ENCODE assay signal across 8 cellular contexts in the genomic region with DNA sequence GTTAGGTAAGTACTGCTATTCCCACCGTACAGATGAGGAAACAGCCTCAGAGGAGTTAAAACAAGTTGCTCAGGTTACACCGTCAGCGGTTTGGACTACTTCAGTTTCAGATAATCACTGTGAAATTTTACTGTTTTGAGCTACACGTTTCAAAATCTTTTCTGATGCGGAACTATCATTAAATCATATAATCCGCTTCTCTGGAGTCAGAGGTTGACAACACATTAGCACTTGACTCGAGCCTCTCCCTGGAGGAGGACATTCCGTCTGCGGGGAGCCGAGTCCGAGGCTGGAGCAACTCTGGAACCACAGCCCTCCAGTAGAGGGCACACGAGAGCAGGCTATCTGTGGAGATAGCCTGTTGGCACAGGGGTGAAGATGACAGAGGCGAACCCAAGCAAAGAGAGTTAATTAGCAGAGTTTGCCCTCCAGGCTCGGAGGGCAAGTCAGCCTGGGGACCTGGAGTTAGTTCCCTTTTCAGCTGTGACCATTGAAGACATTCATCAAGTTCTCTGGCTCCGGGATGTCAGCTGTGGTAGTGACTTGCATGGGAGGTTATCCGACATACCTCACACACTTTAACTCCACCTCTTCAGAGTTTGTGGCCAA.
DNase-seq lines count a peak whose midpoint lies in the region; ATAC-seq and TF ChIP-seq lines count a peak whose summit lies in the region.

No MANE protein-coding gene starts in this region.

- peak; percentile 96 for TF ChIP-seq CTCF in GM10248 (IDR thresholded peaks at IDR 0.05; ENCODE audit: control extremely low read depth, extremely low read depth, low read depth, missing control alignments)
- peak; percentile 87 for TF ChIP-seq CTCF in LNCaP clone FGC (IDR thresholded peaks at IDR 0.05; ENCODE audit: control insufficient read depth, extremely low read depth, insufficient read depth)
- TF ChIP-seq CTCF in heart left ventricle (IDR thresholded peaks at IDR 0.05), result peak; percentile 81 to 95 (median 92)

- no peaks in the 10 kb centered on the region for H3K36me3 ChIP-seq in heart left ventricle

- H3K27me3 Mint-ChIP-seq in activated naive CD8-positive, alpha-beta T cell treated with anti-CD3 and anti-CD28 coated beads, Interleukin-2, amount 10 ng/mL, durations not matched to agents 7 days and 5 days, result peaks cover 6% of the 10 kb centered on the region

- no peak overlapping the region for H3K4me3 ChIP-seq in LNCaP clone FGC (ENCODE audit: low read depth, low read length)
- no peak overlapping the region for H3K4me3 ChIP-seq in heart left ventricle

- no peaks in the 10 kb centered on the region for H3K36me3 Mint-ChIP-seq in activated naive CD8-positive, alpha-beta T cell treated with anti-CD3 and anti-CD28 coated beads, Interleukin-2, amount 10 ng/mL, durations not matched to agents 7 days and 5 days

- peaks cover 27% of the 10 kb centered on the region for H3K4me1 Mint-ChIP-seq in activated naive CD8-positive, alpha-beta T cell treated with anti-CD3 and anti-CD28 coated beads, Interleukin-2, amount 10 ng/mL, durations not matched to agents 7 days and 5 days

- CTCF ChIA-PET in GM10248 (lab: Yijun Ruan, JAX), result interaction anchor here (0.7 to 5.8 kb wide), 31 partner anchors 9 to 336 kb away, joined by 3 to 45 read pairs (median 5); no protein-coding TSS in a partner anchor

- H3K9me3 Mint-ChIP-seq in activated naive CD8-positive, alpha-beta T cell treated with anti-CD3 and anti-CD28 coated beads, Interleukin-2, amount 10 ng/mL, durations not matched to agents 7 days and 5 days, result no peaks in the 10 kb centered on the region

- TF ChIP-seq POLR2A in heart left ventricle (IDR thresholded peaks at IDR 0.05), result no peak

- H3K27ac Mint-ChIP-seq in activated naive CD8-positive, alpha-beta T cell treated with anti-CD3 and anti-CD28 coated beads, Interleukin-2, amount 10 ng/mL, durations not matched to agents 7 days and 5 days, result no peak overlapping the region

- peak overlapping the region in 7 of 12 donors; percentile 13 to 67 (median 30) for H3K27ac ChIP-seq in heart left ventricle

- peak overlapping the region; percentile 41 for H3K4me3 Mint-ChIP-seq in activated naive CD8-positive, alpha-beta T cell treated with anti-CD3 and anti-CD28 coated beads, Interleukin-2, amount 10 ng/mL, durations not matched to agents 7 days and 5 days

- H3K27me3 ChIP-seq in heart left ventricle, result no peaks in the 10 kb centered on the region

- H3K9me3 ChIP-seq in heart left ventricle, result no peaks in the 10 kb centered on the region

- ATAC-seq in activated naive CD8-positive, alpha-beta T cell treated with anti-CD3 and anti-CD28 coated beads, Interleukin-2, amount 10 ng/mL, durations not matched to agents 7 days and 5 days (ENCODE audit: low read depth), result peak; percentile 76
- peak; percentile 68 to 91 (median 88) for ATAC-seq in heart left ventricle

- WGBS in heart left ventricle, 4 donors, result 24 to 34% (median 30%) methylated on average over 16 of the region's 16 CpGs

- POLR2A ChIA-PET in GM10248 (lab: Yijun Ruan, JAX), result no interaction called here
- POLR2A ChIA-PET in activated naive CD8-positive, alpha-beta T cell treated with anti-CD3 and anti-CD28 coated beads, Interleukin-2, amount 10 ng/mL, durations not matched to agents 7 days and 5 days (lab: Charles Lee), result no interaction called here

- DNase-seq in GM10248 (ENCODE audit: extremely low spot score), result peak; percentile 72
- DNase-seq in H4 (ENCODE audit: low spot score), result peak; percentile 71
- DNase-seq in LNCaP clone FGC (ENCODE audit: low read depth), result no peak
- DNase-seq in SW 1271 (lab: John Stamatoyannopoulos, UW), result peak; percentile 21 to 68
- DNase-seq in activated naive CD8-positive, alpha-beta T cell treated with anti-CD3 and anti-CD28 coated beads, Interleukin-2, amount 10 ng/mL, durations not matched to agents 7 days and 5 days, result peak; percentile 74
- DNase-seq in heart left ventricle, result peak; percentile 73 to 89 (median 83)
- DNase-seq in renal cortical epithelial cell (ENCODE audit: low read depth), result peak; percentile 70
- no peak for DNase-seq in cortex of kidney (lab: John Stamatoyannopoulos, UW)

- intact Hi-C loops in heart left ventricle (cut with DNase I), result loop anchor here in 9 of 10 donors (2.0 to 10.0 kb wide), 20 partner anchors 42 to 298 kb away; a partner anchor contains a TSS

- peaks cover 0 to 53% (median 30%) of the 10 kb centered on the region in 12 donors for H3K4me1 ChIP-seq in heart left ventricle

Comparison
In these comparisons a context has a peak if more than half of its experiments do, and no peak if none do; other contexts are left out.
1. DNase-seq: peak in GM10248 (single experiment), H4 (single experiment), SW 1271 (2 of 2), activated naive CD8-positive, alpha-beta T cell treated with anti-CD3 and anti-CD28 coated beads, Interleukin-2, amount 10 ng/mL, durations not matched to agents 7 days and 5 days (single experiment), heart left ventricle (5 of 5) and renal cortical epithelial cell (single experiment); none in LNCaP clone FGC (single experiment) and cortex of kidney (single experiment).
2. Peak in every context shown above with its lines, with median percentiles within 50 percentile points of each other: CTCF ChIP-seq.